9 cellular contexts compared by ENCODE assay signal in the genomic region with DNA sequence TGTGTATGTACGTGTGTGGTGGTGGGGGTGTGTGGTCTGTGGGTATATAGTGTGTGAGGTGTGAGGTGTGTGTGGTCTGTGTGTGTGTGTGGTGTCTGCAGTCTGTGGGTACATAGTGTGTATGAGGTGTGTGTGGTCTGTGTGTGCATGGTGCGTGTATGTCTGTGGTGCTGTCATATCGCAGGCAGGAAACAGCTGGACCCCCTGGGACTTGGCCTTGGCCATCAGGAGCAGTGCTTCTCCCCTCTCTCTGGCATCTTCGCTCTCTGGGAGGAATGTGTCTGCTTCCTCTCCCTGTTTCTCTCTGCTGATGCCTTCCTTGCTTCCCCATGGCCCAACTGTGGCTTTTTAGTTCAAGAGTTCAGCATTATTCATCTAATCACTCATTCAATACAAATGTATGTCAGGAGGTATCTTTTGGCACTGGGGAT.
DNase-seq lines count a peak whose midpoint lies in the region; ATAC-seq and TF ChIP-seq lines count a peak whose summit lies in the region.
"Had no signal": no experiment of that assay in that cellular context is flagged by ENCODE, and none has a peak within 500 bp of the region (broad histone marks: within the 10 kb centered on the region; RNA-seq: fewer than 3 reads in every experiment).

No MANE protein-coding gene starts in this region.

- peak overlapping the region; percentile 6 for H3K9ac ChIP-seq in endodermal cell (ENCODE audit: extremely low read depth, low read length, poor library complexity, severe bottlenecking)

- H4K20me1 ChIP-seq in GM23338 (replicated peaks; ENCODE audit: insufficient read depth): no peaks in the 10 kb centered on the region

- H3K36me3 ChIP-seq in endodermal cell (ENCODE audit: control insufficient read depth, insufficient read depth, low read length) (no peaks in the 10 kb centered on the region), GM23338 (ENCODE audit: insufficient read depth) (no peaks in the 10 kb centered on the region)

- no peaks in the 10 kb centered on the region for H3K79me2 ChIP-seq in GM23338 (replicated peaks; ENCODE audit: insufficient read depth)

- no peaks in the 10 kb centered on the region for H3K36me3 Mint-ChIP-seq in activated CD4-positive, alpha-beta T cell treated with anti-CD3 and anti-CD28 coated beads for 36 hours (ENCODE audit: low read depth)
- no peaks in the 10 kb centered on the region for H3K36me3 Mint-ChIP-seq in activated CD4-positive, alpha-beta T cell treated with anti-CD3 and anti-CD28 coated beads, Interleukin-2, amount 10 ng/mL, durations not matched to agents 24 days and 14 days (ENCODE audit: low read depth)
- no peaks in the 10 kb centered on the region for H3K36me3 Mint-ChIP-seq in endodermal cell (ENCODE audit: low read depth)
- no peaks in the 10 kb centered on the region; the same call in 2 of the 3 replicates for H3K36me3 Mint-ChIP-seq in GM23338 (ENCODE audit: low read depth)

- TF ChIP-seq CTCF in endodermal cell (conservative IDR thresholded peaks at IDR 0.05) (no peak), GM23338 (conservative IDR thresholded peaks at IDR 0.05; ENCODE audit: low read depth in 2 of 2) (no peak)

- H3K4me2 ChIP-seq in GM23338: no peak overlapping the region

- POLR2A ChIA-PET in activated CD4-positive, alpha-beta T cell treated with anti-CD3 and anti-CD28 coated beads for 36 hours (lab: Charles Lee): no interaction called here

- H3K27me3 ChIP-seq in endodermal cell (ENCODE audit: control insufficient read depth, insufficient read depth, low read length, poor library complexity, severe bottlenecking) (no peaks in the 10 kb centered on the region), GM23338 (ENCODE audit: insufficient read depth) (no peaks in the 10 kb centered on the region)

- H3K4me1 Mint-ChIP-seq in activated CD4-positive, alpha-beta T cell treated with anti-CD3 and anti-CD28 coated beads for 36 hours: no peaks in the 10 kb centered on the region
- no peaks in the 10 kb centered on the region for H3K4me1 Mint-ChIP-seq in activated CD4-positive, alpha-beta T cell treated with anti-CD3 and anti-CD28 coated beads, Interleukin-2, amount 10 ng/mL, durations not matched to agents 24 days and 14 days
- peaks cover under 1% of the 10 kb centered on the region for H3K4me1 Mint-ChIP-seq in endodermal cell
- H3K4me1 Mint-ChIP-seq in GM23338: no peaks in the 10 kb centered on the region; the same call in 2 of the 3 replicates

- CTCF ChIA-PET in activated CD4-positive, alpha-beta T cell treated with anti-CD3 and anti-CD28 coated beads for 36 hours (lab: Charles Lee): interaction anchor here (1.1 kb wide), 1 partner anchor 33 kb away, joined by 4 read pairs; no protein-coding TSS in a partner anchor

- H3F3A ChIP-seq in GM23338 (replicated peaks; ENCODE audit: low read depth): no peaks in the 10 kb centered on the region

- H3K27ac Mint-ChIP-seq in activated CD4-positive, alpha-beta T cell treated with anti-CD3 and anti-CD28 coated beads for 36 hours: no peak overlapping the region
- no peak overlapping the region for H3K27ac Mint-ChIP-seq in activated CD4-positive, alpha-beta T cell treated with anti-CD3 and anti-CD28 coated beads, Interleukin-2, amount 10 ng/mL, durations not matched to agents 24 days and 14 days
- H3K27ac Mint-ChIP-seq in endodermal cell: no peak overlapping the region
- no peak overlapping the region for H3K27ac Mint-ChIP-seq in GM23338

- H3K27ac ChIP-seq in endodermal cell (ENCODE audit: low read depth, low read length) (no peak overlapping the region), GM23338 (ENCODE audit: low read depth) (no peak overlapping the region)

- H3K27me3 Mint-ChIP-seq in activated CD4-positive, alpha-beta T cell treated with anti-CD3 and anti-CD28 coated beads for 36 hours: peaks cover 4% of the 10 kb centered on the region
- H3K27me3 Mint-ChIP-seq in activated CD4-positive, alpha-beta T cell treated with anti-CD3 and anti-CD28 coated beads, Interleukin-2, amount 10 ng/mL, durations not matched to agents 24 days and 14 days: peaks cover 15% of the 10 kb centered on the region
- H3K27me3 Mint-ChIP-seq in endodermal cell (ENCODE audit: insufficient read depth) (no peaks in the 10 kb centered on the region), GM23338 (ENCODE audit: insufficient read depth, low read depth, poor library complexity) (no peaks in the 10 kb centered on the region)

- H3K4me1 ChIP-seq in endodermal cell (ENCODE audit: control insufficient read depth, insufficient read depth, low read length): peaks cover 5% of the 10 kb centered on the region
- no peaks in the 10 kb centered on the region for H3K4me1 ChIP-seq in GM23338 (ENCODE audit: insufficient read depth)

- DNase-seq in activated CD4-positive, alpha-beta T cell treated with anti-CD3 and anti-CD28 coated beads for 36 hours: peak; percentile 30
- DNase-seq in activated CD4-positive, alpha-beta T cell treated with anti-CD3 and anti-CD28 coated beads, Interleukin-2, amount 10 ng/mL, durations not matched to agents 24 days and 14 days: no peak
- DNase-seq in NCI-H69 (lab: John Stamatoyannopoulos, UW) (peak; percentile 48), endodermal cell (peak; percentile 73), renal cortical epithelial cell (ENCODE audit: low read depth) (peak; percentile 27), Kasumi-1 (lab: John Stamatoyannopoulos, UW) (no peak), RPMI8226 (no peak), GM23338 (ENCODE audit: low spot score) (no peak)
- DNase-seq: stimulated activated CD4-positive, alpha-beta T cell treated with anti-CD3 and anti-CD28 coated beads, Interleukin-1b, Interleukin-23, amount 100 ng/mL, for 48 hours had no signal

- peaks cover 4% of the 10 kb centered on the region for H3K9me3 ChIP-seq in endodermal cell (ENCODE audit: control insufficient read depth, low read length)

- 76% methylated on average over 4 of the region's 4 CpGs; no CpG with 5 or more reads in 1 of the 2 experiments for WGBS in endodermal cell (ENCODE audit: insufficient coverage in 1 of 2, insufficient read length in 1 of 2), 2 experiments

- intact Hi-C loops in activated CD4-positive, alpha-beta T cell treated with anti-CD3 and anti-CD28 coated beads for 36 hours (cut with DNase I, micrococcal nuclease): no loop called here
- intact Hi-C loops in activated CD4-positive, alpha-beta T cell treated with anti-CD3 and anti-CD28 coated beads, Interleukin-2, amount 10 ng/mL, durations not matched to agents 24 days and 14 days (cut with micrococcal nuclease): no loop called here

- H3K4me3 Mint-ChIP-seq in activated CD4-positive, alpha-beta T cell treated with anti-CD3 and anti-CD28 coated beads for 36 hours: no peak overlapping the region
- no peak overlapping the region for H3K4me3 Mint-ChIP-seq in activated CD4-positive, alpha-beta T cell treated with anti-CD3 and anti-CD28 coated beads, Interleukin-2, amount 10 ng/mL, durations not matched to agents 24 days and 14 days
- H3K4me3 Mint-ChIP-seq in endodermal cell (no peak overlapping the region), GM23338 (no peak overlapping the region)

- H3K4me3 ChIP-seq in endodermal cell (ENCODE audit: low read length) (no peak overlapping the region), GM23338 (no peak overlapping the region)

- peak; percentile 49 for ATAC-seq in activated CD4-positive, alpha-beta T cell treated with anti-CD3 and anti-CD28 coated beads for 36 hours
- no peak for ATAC-seq in GM23338

- H2AFZ ChIP-seq in GM23338: no peak overlapping the region

- H3K9me2 ChIP-seq in GM23338 (ENCODE audit: insufficient read depth): peaks cover 3% of the 10 kb centered on the region; the same call in 1 of the 2 replicates

- no peaks in the 10 kb centered on the region for H3K9me3 Mint-ChIP-seq in activated CD4-positive, alpha-beta T cell treated with anti-CD3 and anti-CD28 coated beads for 36 hours (ENCODE audit: low read depth)
- H3K9me3 Mint-ChIP-seq in activated CD4-positive, alpha-beta T cell treated with anti-CD3 and anti-CD28 coated beads, Interleukin-2, amount 10 ng/mL, durations not matched to agents 24 days and 14 days: no peaks in the 10 kb centered on the region
- H3K9me3 Mint-ChIP-seq in endodermal cell (no peaks in the 10 kb centered on the region), GM23338 (no peaks in the 10 kb centered on the region)

TF ChIP-seq in GM23338, 12 proteins besides CTCF, POLR2A, EP300 and RAD21:
- TF ChIP-seq STAT1 (IDR thresholded peaks at IDR 0.05; ENCODE audit: unreplicated experiment): no peak
- TF ChIP-seq EZH2phosphoT487 (IDR thresholded peaks at IDR 0.05; ENCODE audit: unreplicated experiment): no peak
- no peak for TF ChIP-seq ZNF114 (CRISPR knock-in tag; IDR thresholded peaks at IDR 0.05)
- no peak for TF ChIP-seq ETS1 (IDR thresholded peaks at IDR 0.05)
- TF ChIP-seq ZNF331 (CRISPR knock-in tag; IDR thresholded peaks at IDR 0.05; ENCODE audit: low read depth): no peak
- no peak for TF ChIP-seq POLR2AphosphoS5 (IDR thresholded peaks at IDR 0.05; ENCODE audit: low read depth)

Comparison
In these comparisons a context has a peak if more than half of its experiments do, and no peak if none do; other contexts are left out.
1. DNase-seq: peak in activated CD4-positive, alpha-beta T cell treated with anti-CD3 and anti-CD28 coated beads for 36 hours (single experiment), NCI-H69 (single experiment), endodermal cell (single experiment) and renal cortical epithelial cell (single experiment); none in activated CD4-positive, alpha-beta T cell treated with anti-CD3 and anti-CD28 coated beads, Interleukin-2, amount 10 ng/mL, durations not matched to agents 24 days and 14 days (single experiment), Kasumi-1 (0 of 2), RPMI8226 (single experiment) and GM23338 (single experiment).